In genomic region chr7:80999771-81000170, GRCh38 we compare ENCODE assay signal across 21 cellular contexts.
DNase-seq lines count a peak whose midpoint lies in the region; TF ChIP-seq lines count a peak whose summit lies in the region.
"Had no signal": no experiment of that assay in that cellular context is flagged by ENCODE, and none has a peak within 500 bp of the region (broad histone marks: within the 10 kb centered on the region; RNA-seq: fewer than 3 reads in every experiment).

No MANE protein-coding gene starts in this region.

- peaks cover 2% of the 10 kb centered on the region for H3K27me3 Mint-ChIP-seq in brain
- H3K27me3 Mint-ChIP-seq in activated T-helper 2 cell treated with anti-CD3 and anti-CD28 coated beads, Interferon-gamma antibody, Interleukin-2, Interleukin-4, amounts not matched to agents 10 μg/mL and 5 μg/mL and 100 μg/mL, durations not matched to agents 14 hours and 24 hours and 36 hours (ENCODE audit: low read depth) = no peaks in the 10 kb centered on the region
- H3K27me3 Mint-ChIP-seq: B cell; CD4-positive, alpha-beta T cell had no signal

- no peaks in the 10 kb centered on the region for H3K36me3 Mint-ChIP-seq in brain
- H3K36me3 Mint-ChIP-seq in activated T-helper 2 cell treated with anti-CD3 and anti-CD28 coated beads, Interferon-gamma antibody, Interleukin-2, Interleukin-4, amounts not matched to agents 10 μg/mL and 5 μg/mL and 100 μg/mL, durations not matched to agents 14 hours and 24 hours and 36 hours (ENCODE audit: low read depth) = no peaks in the 10 kb centered on the region
- H3K36me3 Mint-ChIP-seq: CD8-positive, alpha-beta T cell had no signal

- H3K9me3 Mint-ChIP-seq in brain = peaks cover 0 to 13% (median 7%) of the 10 kb centered on the region in 5 experiments
- peaks cover 12% of the 10 kb centered on the region for H3K9me3 Mint-ChIP-seq in activated T-helper 2 cell treated with anti-CD3 and anti-CD28 coated beads, Interferon-gamma antibody, Interleukin-2, Interleukin-4, amounts not matched to agents 10 μg/mL and 5 μg/mL and 100 μg/mL, durations not matched to agents 14 hours and 24 hours and 36 hours

- H3K4me1 Mint-ChIP-seq in brain = peaks cover 38% of the 10 kb centered on the region
- no peaks in the 10 kb centered on the region for H3K4me1 Mint-ChIP-seq in activated T-helper 2 cell treated with anti-CD3 and anti-CD28 coated beads, Interferon-gamma antibody, Interleukin-2, Interleukin-4, amounts not matched to agents 10 μg/mL and 5 μg/mL and 100 μg/mL, durations not matched to agents 14 hours and 24 hours and 36 hours (ENCODE audit: low read depth)
- H3K4me1 Mint-ChIP-seq: B cell had no signal

- H3K27ac ChIP-seq in 22Rv1 = peak overlapping the region; percentile 54
- H3K27ac ChIP-seq: BLaER1 treated with 17β-estradiol and CSF1 and Interleukin-3, amounts not matched to agents 10 nM and 100 nM; C4-2B had no signal

- TF ChIP-seq CTCF in 22Rv1 (IDR thresholded peaks at IDR 0.05) (no peak), brain (conservative IDR thresholded peaks at IDR 0.05) (no peak)

- peak overlapping the region in 4 of 5 experiments; percentile 1 to 95 (median 47) for H3K27ac Mint-ChIP-seq in brain
- H3K27ac Mint-ChIP-seq in activated T-helper 2 cell treated with anti-CD3 and anti-CD28 coated beads, Interferon-gamma antibody, Interleukin-2, Interleukin-4, amounts not matched to agents 10 μg/mL and 5 μg/mL and 100 μg/mL, durations not matched to agents 14 hours and 24 hours and 36 hours = no peak overlapping the region
- H3K27ac Mint-ChIP-seq: B cell; CD4-positive, alpha-beta T cell; CD8-positive, alpha-beta T cell had no signal

- peak; percentile 81 for DNase-seq in COLO829 (ENCODE audit: low spot score)
- DNase-seq in SK-MEL-5 (ENCODE audit: low read depth, low spot score) = peak; percentile 70
- no peak for DNase-seq in activated T-helper 2 cell treated with anti-CD3 and anti-CD28 coated beads, Interferon-gamma antibody, Interleukin-2, Interleukin-4, amounts not matched to agents 10 μg/mL and 5 μg/mL and 100 μg/mL, durations not matched to agents 14 hours and 24 hours and 36 hours (ENCODE audit: low spot score)
- no peak for DNase-seq in activated CD4-positive, alpha-beta T cell treated with anti-CD3 and anti-CD28 coated beads, Interleukin-2, amount 50 U/mL, for 1 hour
- no peak for DNase-seq in KG1 (lab: John Stamatoyannopoulos, UW)
- no peak for DNase-seq in NAMALWA (ENCODE audit: low spot score)
- DNase-seq: 8988T; AML-193; CD4-positive, alpha-beta T cell; CD8-positive, alpha-beta T cell; COR-L47; DMS153; DMS79; DND-41; EL; GDM1 had no signal

- no peak overlapping the region for H3K4me3 Mint-ChIP-seq in brain
- H3K4me3 Mint-ChIP-seq in activated T-helper 2 cell treated with anti-CD3 and anti-CD28 coated beads, Interferon-gamma antibody, Interleukin-2, Interleukin-4, amounts not matched to agents 10 μg/mL and 5 μg/mL and 100 μg/mL, durations not matched to agents 14 hours and 24 hours and 36 hours (ENCODE audit: low read depth) = no peak overlapping the region
- H3K4me3 Mint-ChIP-seq: B cell; CD4-positive, alpha-beta T cell; CD8-positive, alpha-beta T cell had no signal

- in situ Hi-C loops in SK-MEL-5 (cut with HindIII; ENCODE audit: low pct_unique_long_range_greater_than_20kb, low sequenced_read_pairs) = no loop called here

- intact Hi-C loops in activated T-helper 2 cell treated with anti-CD3 and anti-CD28 coated beads, Interferon-gamma antibody, Interleukin-2, Interleukin-4, amounts not matched to agents 10 μg/mL and 5 μg/mL and 100 μg/mL, durations not matched to agents 14 hours and 24 hours and 36 hours (cut with micrococcal nuclease) = no loop called here

Comparison
In these comparisons a context has a peak if more than half of its experiments do, and no peak if none do; other contexts are left out.
1. DNase-seq: peak in COLO829 (single experiment) and SK-MEL-5 (single experiment); none in activated T-helper 2 cell treated with anti-CD3 and anti-CD28 coated beads, Interferon-gamma antibody, Interleukin-2, Interleukin-4, amounts not matched to agents 10 μg/mL and 5 μg/mL and 100 μg/mL, durations not matched to agents 14 hours and 24 hours and 36 hours (single experiment), activated CD4-positive, alpha-beta T cell treated with anti-CD3 and anti-CD28 coated beads, Interleukin-2, amount 50 U/mL, for 1 hour (single experiment), KG1 (single experiment) and NAMALWA (single experiment).